Comparison of ENCODE assay signal across 11 cellular contexts in genomic region chr5:172795401-172795977, GRCh38. TPM values are rescaled to one million over a fixed set of nuclear protein-coding genes. Genes with fewer than 3 reads are reported as not detected.
DNase-seq lines count a peak whose midpoint lies in the region; ATAC-seq and TF ChIP-seq lines count a peak whose summit lies in the region.
"Had no signal": no experiment of that assay in that cellular context is flagged by ENCODE, and none has a peak within 500 bp of the region (broad histone marks: within the 10 kb centered on the region; RNA-seq: fewer than 3 reads in every experiment).

No MANE protein-coding gene starts in this region.

- peaks cover 2% of the 10 kb centered on the region for H3K4me1 Mint-ChIP-seq in activated CD4-positive, alpha-beta T cell treated with anti-CD3 and anti-CD28 coated beads, Interleukin-2, amount 10 ng/mL, durations not matched to agents 24 days and 14 days

- H3K9me3 Mint-ChIP-seq in activated CD4-positive, alpha-beta T cell treated with anti-CD3 and anti-CD28 coated beads, Interleukin-2, amount 10 ng/mL, durations not matched to agents 24 days and 14 days = no peaks in the 10 kb centered on the region
- H3K9me3 Mint-ChIP-seq: effector memory CD8-positive, alpha-beta T cell had no signal

- ATAC-seq in HG03095 (IDR thresholded peaks at IDR 0.05; ENCODE audit: unreplicated experiment) = no peak
- ATAC-seq: effector memory CD8-positive, alpha-beta T cell; T-helper 17 cell had no signal

- TF ChIP-seq CTCF in left ventricle myocardium inferior (IDR thresholded peaks at IDR 0.05; ENCODE audit: borderline replicate concordance) (peak; percentile 28), GM20000 (IDR thresholded peaks at IDR 0.05; ENCODE audit: extremely low read depth, missing control alignments) (no peak)

- no peaks in the 10 kb centered on the region for H3K36me3 Mint-ChIP-seq in activated CD4-positive, alpha-beta T cell treated with anti-CD3 and anti-CD28 coated beads, Interleukin-2, amount 10 ng/mL, durations not matched to agents 24 days and 14 days (ENCODE audit: low read depth)

- H3K4me3 Mint-ChIP-seq in activated CD4-positive, alpha-beta T cell treated with anti-CD3 and anti-CD28 coated beads, Interleukin-2, amount 10 ng/mL, durations not matched to agents 24 days and 14 days = no peak overlapping the region
- H3K4me3 Mint-ChIP-seq: effector memory CD8-positive, alpha-beta T cell; T-helper 17 cell had no signal

- peak overlapping the region; percentile 82 for H3K27ac ChIP-seq in left ventricle myocardium inferior (replicated peaks)
- peak overlapping the region; percentile 85 for H3K27ac ChIP-seq in rectal smooth muscle tissue (ENCODE audit: low read depth, low read length)
- H3K27ac ChIP-seq: HL-60 had no signal

- H3K36me3 ChIP-seq in left ventricle myocardium inferior (no peaks in the 10 kb centered on the region), rectal smooth muscle tissue (ENCODE audit: control insufficient read depth, insufficient read depth, low read length) (no peaks in the 10 kb centered on the region)

- intact Hi-C loops in left ventricle myocardium inferior (cut with micrococcal nuclease) = no loop called here
- intact Hi-C loops in activated CD4-positive, alpha-beta T cell treated with anti-CD3 and anti-CD28 coated beads, Interleukin-2, amount 10 ng/mL, durations not matched to agents 24 days and 14 days (cut with micrococcal nuclease) = no loop called here

- DNase-seq in Daoy (ENCODE audit: low read depth) (peak; percentile 91), amniotic stem cell (lab: John Stamatoyannopoulos, UW) (peak; percentile 39), left ventricle myocardium inferior (peak; percentile 95), GM20000 (ENCODE audit: low spot score) (no peak), NCI-H1417 (lab: John Stamatoyannopoulos, UW) (no peak)
- DNase-seq in activated CD4-positive, alpha-beta T cell treated with anti-CD3 and anti-CD28 coated beads, Interleukin-2, amount 10 ng/mL, durations not matched to agents 24 days and 14 days = no peak
- DNase-seq: effector memory CD8-positive, alpha-beta T cell; T-helper 17 cell had no signal

- H3K27me3 ChIP-seq in left ventricle myocardium inferior (ENCODE audit: low read depth) = no peaks in the 10 kb centered on the region
- no peaks in the 10 kb centered on the region for H3K27me3 ChIP-seq in rectal smooth muscle tissue (ENCODE audit: control insufficient read depth, insufficient read depth, low read length)

- H3K27ac Mint-ChIP-seq in activated CD4-positive, alpha-beta T cell treated with anti-CD3 and anti-CD28 coated beads, Interleukin-2, amount 10 ng/mL, durations not matched to agents 24 days and 14 days = no peak overlapping the region
- H3K27ac Mint-ChIP-seq: effector memory CD8-positive, alpha-beta T cell had no signal

- no peak overlapping the region for H3K9ac ChIP-seq in rectal smooth muscle tissue (ENCODE audit: low read length)

- H3K4me3 ChIP-seq in left ventricle myocardium inferior = no peak overlapping the region
- H3K4me3 ChIP-seq in rectal smooth muscle tissue (ENCODE audit: low read length) = no peak overlapping the region

- H3K4me1 ChIP-seq in left ventricle myocardium inferior (peaks cover 29% of the 10 kb centered on the region), rectal smooth muscle tissue (ENCODE audit: control insufficient read depth, insufficient read depth, low read length) (peaks cover 10% of the 10 kb centered on the region)

- no peaks in the 10 kb centered on the region for H3K27me3 Mint-ChIP-seq in activated CD4-positive, alpha-beta T cell treated with anti-CD3 and anti-CD28 coated beads, Interleukin-2, amount 10 ng/mL, durations not matched to agents 24 days and 14 days
- H3K27me3 Mint-ChIP-seq: effector memory CD8-positive, alpha-beta T cell; T-helper 17 cell had no signal

- no peaks in the 10 kb centered on the region for H3K9me3 ChIP-seq in left ventricle myocardium inferior (replicated peaks)

RNA-seq across cellular contexts. Expression of gene DUSP1, which starts 24.5 kb away (rescaled TPM):
- total RNA-seq in Daoy (2014; rRNA removed; shearing (Covaris generic)) = 64.8 and 67.7 TPM in 2 replicates
- 85.0 TPM for total RNA-seq in left ventricle myocardium inferior
- total RNA-seq in activated CD4-positive, alpha-beta T cell treated with anti-CD3 and anti-CD28 coated beads, Interleukin-2, amount 10 ng/mL, durations not matched to agents 24 days and 14 days = 10.2 and 10.6 TPM in 2 replicates

RNA-seq across cellular contexts. Expression of gene ERGIC1, which starts 38.6 kb away (rescaled TPM):
- 77.2 and 77.4 TPM in 2 replicates for total RNA-seq in Daoy (2014; rRNA removed; shearing (Covaris generic))
- 79.4 TPM for total RNA-seq in left ventricle myocardium inferior
- 47.1 and 47.3 TPM in 2 replicates for total RNA-seq in activated CD4-positive, alpha-beta T cell treated with anti-CD3 and anti-CD28 coated beads, Interleukin-2, amount 10 ng/mL, durations not matched to agents 24 days and 14 days

Comparison
In these comparisons a context has a peak if more than half of its experiments do, and no peak if none do; other contexts are left out.
1. DNase-seq: peak in Daoy (single experiment), amniotic stem cell (single experiment) and left ventricle myocardium inferior (single experiment); none in GM20000 (single experiment), NCI-H1417 (0 of 3) and activated CD4-positive, alpha-beta T cell treated with anti-CD3 and anti-CD28 coated beads, Interleukin-2, amount 10 ng/mL, durations not matched to agents 24 days and 14 days (single experiment).